12 cellular contexts compared by ENCODE assay signal in the genomic region with DNA sequence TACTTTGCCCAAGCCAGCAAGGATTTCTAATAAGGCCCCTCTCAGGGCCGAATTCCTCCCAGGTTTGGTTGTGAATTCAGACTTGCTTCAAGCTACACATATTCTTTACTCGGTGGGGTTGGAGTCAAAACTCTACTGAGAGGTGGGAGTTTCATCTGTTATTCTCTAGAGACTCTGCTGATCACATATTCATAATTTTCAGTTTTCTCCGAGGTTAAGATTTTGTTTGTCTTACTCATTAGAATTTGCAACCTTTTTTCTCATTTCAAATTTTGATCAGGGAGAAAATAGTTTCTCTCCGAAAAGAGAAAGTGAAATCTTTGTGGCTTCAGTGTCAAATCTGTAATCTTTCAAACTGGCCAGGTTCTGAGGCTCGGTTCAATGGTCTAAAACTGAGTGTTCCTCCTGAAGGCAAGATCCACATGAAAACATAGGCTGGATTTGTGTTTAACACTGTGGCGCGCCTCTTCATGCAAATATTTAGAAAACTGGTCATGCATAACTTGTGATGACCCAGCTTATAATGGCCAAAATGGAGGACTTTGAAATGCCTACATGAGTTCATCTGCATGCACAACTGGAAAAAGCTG. TPM values are rescaled to one million over a fixed set of nuclear protein-coding genes. Genes with fewer than 3 reads are reported as not detected.
DNase-seq lines count a peak whose midpoint lies in the region; ATAC-seq and TF ChIP-seq lines count a peak whose summit lies in the region.
"Had no signal": no experiment of that assay in that cellular context is flagged by ENCODE, and none has a peak within 500 bp of the region (broad histone marks: within the 10 kb centered on the region; RNA-seq: fewer than 3 reads in every experiment).

No MANE protein-coding gene starts in this region.

- DNase-seq in activated T-cell treated with anti-CD3 and anti-CD28 coated beads, Interleukin-2, amount 50 U/mL, for 24 hours: no peak
- no peak for DNase-seq in activated T-cell treated with anti-CD3 and anti-CD28 coated beads, Interleukin-2, amount 50 U/mL, for 48 hours
- DNase-seq in T-helper 17 cell: no peak
- DNase-seq in thyroid gland: peak; percentile 80 to 81
- DNase-seq in activated effector memory CD4-positive, alpha-beta T cell treated with anti-CD3 and anti-CD28 coated beads, Interleukin-2, amount 50 U/mL, for 16 hours: no peak
- DNase-seq in endothelial cell (ENCODE audit: low spot score): no peak
- DNase-seq in left cardiac atrium: no peak
- DNase-seq: NCI-H1436 treated with DMSO at 0.1 percent for 48 hours had no signal

- H3K36me3 Mint-ChIP-seq in activated T-cell treated with anti-CD3 and anti-CD28 coated beads, Interleukin-2, amount 50 U/mL, for 24 hours (ENCODE audit: low read depth): no peaks in the 10 kb centered on the region
- H3K36me3 Mint-ChIP-seq in T-helper 17 cell (ENCODE audit: low read depth): no peaks in the 10 kb centered on the region
- H3K36me3 Mint-ChIP-seq in endothelial cell (ENCODE audit: low read depth, unreplicated experiment): no peaks in the 10 kb centered on the region
- H3K36me3 Mint-ChIP-seq: brain had no signal

- TF ChIP-seq POLR2A in thyroid gland (IDR thresholded peaks at IDR 0.05): peak in 1 of 2 donors; percentile 44

- TF ChIP-seq CTCF in thyroid gland (IDR thresholded peaks at IDR 0.05): no peak
- no peak for TF ChIP-seq CTCF in endothelial cell (IDR thresholded peaks at IDR 0.05; ENCODE audit: unreplicated experiment)

- H3K36me3 ChIP-seq in thyroid gland: no peaks in the 10 kb centered on the region

- peak; percentile 59 for ATAC-seq in HG02943 (IDR thresholded peaks at IDR 0.05; ENCODE audit: low read depth, unreplicated experiment)
- ATAC-seq in T-helper 17 cell: no peak
- no peak for ATAC-seq in left cardiac atrium

- H3K4me3 ChIP-seq in thyroid gland (replicated peaks in 1 of 3): peak overlapping the region in 1 of 3 donors; percentile 7

- no peaks in the 10 kb centered on the region for H3K27me3 ChIP-seq in thyroid gland

- WGBS in thyroid gland, 2 donors: 27 to 31% methylated on average over 7 of the region's 7 CpGs

- H3K27ac Mint-ChIP-seq in activated T-cell treated with anti-CD3 and anti-CD28 coated beads, Interleukin-2, amount 50 U/mL, for 24 hours: peak overlapping the region; percentile 22
- H3K27ac Mint-ChIP-seq in T-helper 17 cell (peak overlapping the region; percentile 21), endothelial cell (ENCODE audit: unreplicated experiment) (no peak overlapping the region)
- H3K27ac Mint-ChIP-seq: stimulated activated naive CD8-positive, alpha-beta T cell treated with anti-CD3 and anti-CD28 coated beads, Interleukin-15, Interleukin-2, amounts not matched to agents 100 ng/mL and 50 ng/mL, for 24 hours had no signal

- peak overlapping the region; percentile 95 to 97 (median 97) for H3K27ac ChIP-seq in thyroid gland

- peaks cover 58 to 62% of the 10 kb centered on the region in 2 donors for H3K4me1 ChIP-seq in thyroid gland

- peaks cover 9% of the 10 kb centered on the region for H3K4me1 Mint-ChIP-seq in activated T-cell treated with anti-CD3 and anti-CD28 coated beads, Interleukin-2, amount 50 U/mL, for 24 hours (ENCODE audit: low read depth)
- peaks cover 3% of the 10 kb centered on the region for H3K4me1 Mint-ChIP-seq in T-helper 17 cell
- peaks cover 11% of the 10 kb centered on the region for H3K4me1 Mint-ChIP-seq in endothelial cell (ENCODE audit: unreplicated experiment)

- no peaks in the 10 kb centered on the region for H3K9me3 Mint-ChIP-seq in activated T-cell treated with anti-CD3 and anti-CD28 coated beads, Interleukin-2, amount 50 U/mL, for 24 hours
- no peaks in the 10 kb centered on the region for H3K9me3 Mint-ChIP-seq in endothelial cell (ENCODE audit: unreplicated experiment)
- H3K9me3 Mint-ChIP-seq: brain; stimulated activated naive CD8-positive, alpha-beta T cell treated with anti-CD3 and anti-CD28 coated beads, Interleukin-15, Interleukin-2, amounts not matched to agents 100 ng/mL and 50 ng/mL, for 24 hours had no signal

- H3K27me3 Mint-ChIP-seq in activated T-cell treated with anti-CD3 and anti-CD28 coated beads, Interleukin-2, amount 50 U/mL, for 24 hours: peaks cover 10% of the 10 kb centered on the region
- H3K27me3 Mint-ChIP-seq in T-helper 17 cell: peaks cover 31% of the 10 kb centered on the region
- H3K27me3 Mint-ChIP-seq in endothelial cell (ENCODE audit: unreplicated experiment): no peaks in the 10 kb centered on the region

- H3K4me3 Mint-ChIP-seq in activated T-cell treated with anti-CD3 and anti-CD28 coated beads, Interleukin-2, amount 50 U/mL, for 24 hours: no peak overlapping the region
- peak overlapping the region; percentile 15 for H3K4me3 Mint-ChIP-seq in T-helper 17 cell
- H3K4me3 Mint-ChIP-seq in endothelial cell (ENCODE audit: unreplicated experiment): no peak overlapping the region
- H3K4me3 Mint-ChIP-seq: brain; stimulated activated naive CD8-positive, alpha-beta T cell treated with anti-CD3 and anti-CD28 coated beads, Interleukin-15, Interleukin-2, amounts not matched to agents 100 ng/mL and 50 ng/mL, for 24 hours had no signal

- H3K9me3 ChIP-seq in T-helper 17 cell (ENCODE audit: control insufficient read depth, low read length, poor library complexity, severe bottlenecking) (no peaks in the 10 kb centered on the region), thyroid gland (no peaks in the 10 kb centered on the region)

- intact Hi-C loops in thyroid gland (cut with DNase I) (no loop called here), left cardiac atrium (cut with DNase I) (loop anchor here in 1 of 2 donors (5.0 kb wide), 1 partner anchor 55 kb away; the partner anchor contains the start of genes CDK2AP2 and PITPNM1)

RNA-seq across cellular contexts. Expression of gene GSTP1, which starts 21.5 kb away (rescaled TPM):
- total RNA-seq in T-helper 17 cell (10 to 100 TPM; 67.8 to 79.7 TPM), thyroid gland (1,000 to 10,000 TPM in 3 of 4 donors, 100 to 1,000 TPM in 1; 877 to 4,013 (median 1,716) TPM), endothelial cell (ENCODE audit: unreplicated experiment) (696 TPM), left cardiac atrium (100 to 1,000 TPM; 314 to 337 TPM)

RNA-seq across cellular contexts. Expression of gene CABP2, which starts 38.8 kb away (rescaled TPM):
- not detected for total RNA-seq in T-helper 17 cell
- not detected for total RNA-seq in thyroid gland
- not detected for total RNA-seq in endothelial cell (ENCODE audit: unreplicated experiment)
- not detected for total RNA-seq in left cardiac atrium
- total RNA-seq: pulmonary artery endothelial cell had no signal

RNA-seq across cellular contexts. Expression of gene NDUFV1, which starts 44.7 kb away (rescaled TPM):
- total RNA-seq in T-helper 17 cell (100 to 1,000 TPM; 206 to 239 TPM), thyroid gland (100 to 1,000 TPM; 323 to 401 (median 356) TPM), endothelial cell (ENCODE audit: unreplicated experiment) (191 TPM), left cardiac atrium (100 to 1,000 TPM; 422 to 434 TPM)

RNA-seq across cellular contexts. Expression of gene CDK2AP2, which starts 54.1 kb away (rescaled TPM):
- total RNA-seq in T-helper 17 cell: 10 to 100 TPM; 33.8 to 45.6 TPM
- 100 to 1,000 TPM in 2 of 4 donors, 10 to 100 TPM in 2; 90.0 to 240 (median 148) TPM for total RNA-seq in thyroid gland
- 27.8 TPM for total RNA-seq in endothelial cell (ENCODE audit: unreplicated experiment)
- 10 to 100 TPM; 44.8 to 60.9 TPM for total RNA-seq in left cardiac atrium

RNA-seq across cellular contexts. Expression of gene PITPNM1, which starts 56.9 kb away (rescaled TPM):
- 100 to 1,000 TPM; 109 to 121 TPM for total RNA-seq in T-helper 17 cell
- total RNA-seq in thyroid gland: 10 to 100 TPM; 22.8 to 52.6 (median 47.2) TPM
- 11.5 TPM for total RNA-seq in endothelial cell (ENCODE audit: unreplicated experiment)
- total RNA-seq in left cardiac atrium: 10 to 100 TPM; 27.7 to 34.7 TPM

Comparison
In these comparisons a context has a peak if more than half of its experiments do, and no peak if none do; other contexts are left out.
1. DNase-seq: peak in thyroid gland (2 of 2); none in activated T-cell treated with anti-CD3 and anti-CD28 coated beads, Interleukin-2, amount 50 U/mL, for 24 hours (single experiment), activated T-cell treated with anti-CD3 and anti-CD28 coated beads, Interleukin-2, amount 50 U/mL, for 48 hours (0 of 2), T-helper 17 cell (0 of 3), activated effector memory CD4-positive, alpha-beta T cell treated with anti-CD3 and anti-CD28 coated beads, Interleukin-2, amount 50 U/mL, for 16 hours (single experiment), endothelial cell (single experiment) and left cardiac atrium (single experiment).